Comparison of ENCODE assay signal across 27 cellular contexts in the genomic region with DNA sequence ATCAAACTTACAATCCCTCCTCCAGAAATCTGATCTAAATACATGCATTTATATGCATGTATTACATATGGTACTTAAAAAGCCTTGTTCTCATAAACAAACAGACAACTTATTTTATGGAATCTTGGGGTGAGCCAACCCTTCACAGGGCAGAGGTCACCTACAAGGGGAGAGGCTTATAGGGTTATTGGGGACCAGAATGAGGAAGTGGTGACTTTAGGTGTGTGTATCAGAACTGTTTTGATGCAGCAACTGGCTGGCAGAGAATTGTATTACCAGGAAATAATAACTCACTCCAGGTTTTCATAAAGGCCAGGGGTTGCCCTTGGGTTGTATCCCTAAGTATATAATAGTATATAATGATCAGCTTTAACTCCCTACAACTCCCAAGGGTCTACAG.
DNase-seq lines count a peak whose midpoint lies in the region; ATAC-seq and TF ChIP-seq lines count a peak whose summit lies in the region.
"Had no signal": no experiment of that assay in that cellular context is flagged by ENCODE, and none has a peak within 500 bp of the region (broad histone marks: within the 10 kb centered on the region; RNA-seq: fewer than 3 reads in every experiment).

No MANE protein-coding gene starts in this region.

- no peaks in the 10 kb centered on the region for H3K27me3 ChIP-seq in heart left ventricle
- no peaks in the 10 kb centered on the region for H3K27me3 ChIP-seq in right atrium auricular region
- H3K27me3 ChIP-seq: ascending aorta, ovary, spleen, tibial nerve had no signal

- no peak overlapping the region for H3K4me3 Mint-ChIP-seq in activated T-helper 1 cell treated with anti-CD3 and anti-CD28 coated beads, Interleukin-12 subunit alpha, Interleukin-12 subunit beta, Interleukin-2, Interleukin-4 antibody, amounts not matched to agents 30 ng/mL and 10 ng/mL and 1 ng/mL, durations not matched to agents 14 hours and 24 hours and 36 hours
- H3K4me3 Mint-ChIP-seq: activated naive CD8-positive, alpha-beta T cell treated with anti-CD3 and anti-CD28 coated beads, Interleukin-2, amount 10 ng/mL, durations not matched to agents 7 days and 5 days; central memory CD8-positive, alpha-beta T cell; natural killer cell had no signal

- no peak for TF ChIP-seq CTCF in heart left ventricle (IDR thresholded peaks at IDR 0.05)
- no peak for TF ChIP-seq CTCF in right atrium auricular region (IDR thresholded peaks at IDR 0.05)

- H3K27ac ChIP-seq in heart left ventricle (peak overlapping the region in 8 of 12 donors; percentile 43 to 66 (median 57)), right atrium auricular region (peak overlapping the region; percentile 47 to 60)
- H3K27ac ChIP-seq: lower lobe of right lung, spleen, tibial nerve had no signal

- peaks cover 11% of the 10 kb centered on the region for H3K4me1 Mint-ChIP-seq in activated T-helper 1 cell treated with anti-CD3 and anti-CD28 coated beads, Interleukin-12 subunit alpha, Interleukin-12 subunit beta, Interleukin-2, Interleukin-4 antibody, amounts not matched to agents 30 ng/mL and 10 ng/mL and 1 ng/mL, durations not matched to agents 14 hours and 24 hours and 36 hours (ENCODE audit: low read depth)
- H3K4me1 Mint-ChIP-seq: central memory CD8-positive, alpha-beta T cell had no signal

- H3K9me3 ChIP-seq in heart left ventricle = no peaks in the 10 kb centered on the region
- no peaks in the 10 kb centered on the region for H3K9me3 ChIP-seq in right atrium auricular region
- H3K9me3 ChIP-seq: ascending aorta, lower lobe of right lung, ovary, spleen, tibial nerve had no signal

- H3K27me3 Mint-ChIP-seq in activated T-helper 1 cell treated with anti-CD3 and anti-CD28 coated beads, Interleukin-12 subunit alpha, Interleukin-12 subunit beta, Interleukin-2, Interleukin-4 antibody, amounts not matched to agents 30 ng/mL and 10 ng/mL and 1 ng/mL, durations not matched to agents 14 hours and 24 hours and 36 hours (ENCODE audit: insufficient read depth) = no peaks in the 10 kb centered on the region
- H3K27me3 Mint-ChIP-seq: activated naive CD8-positive, alpha-beta T cell treated with anti-CD3 and anti-CD28 coated beads, Interleukin-2, amount 10 ng/mL, durations not matched to agents 7 days and 5 days; central memory CD8-positive, alpha-beta T cell had no signal

- intact Hi-C loops in heart left ventricle (cut with DNase I) (loop anchor here in 1 of 10 donors (5.0 kb wide), 1 partner anchor 84 kb away; no protein-coding TSS in a partner anchor), left cardiac atrium (cut with DNase I) (no loop called here)
- intact Hi-C loops in activated T-helper 1 cell treated with anti-CD3 and anti-CD28 coated beads, Interleukin-12 subunit alpha, Interleukin-12 subunit beta, Interleukin-2, Interleukin-4 antibody, amounts not matched to agents 30 ng/mL and 10 ng/mL and 1 ng/mL, durations not matched to agents 14 hours and 24 hours and 36 hours (cut with micrococcal nuclease) = no loop called here

- peaks cover 4% of the 10 kb centered on the region for H3K36me3 Mint-ChIP-seq in activated T-helper 1 cell treated with anti-CD3 and anti-CD28 coated beads, Interleukin-12 subunit alpha, Interleukin-12 subunit beta, Interleukin-2, Interleukin-4 antibody, amounts not matched to agents 30 ng/mL and 10 ng/mL and 1 ng/mL, durations not matched to agents 14 hours and 24 hours and 36 hours (ENCODE audit: low read depth)
- H3K36me3 Mint-ChIP-seq: activated naive CD8-positive, alpha-beta T cell treated with anti-CD3 and anti-CD28 coated beads, Interleukin-2, amount 10 ng/mL, durations not matched to agents 7 days and 5 days; natural killer cell had no signal

- no peak for ATAC-seq in heart left ventricle
- no peak for ATAC-seq in left cardiac atrium
- peak; percentile 45 for ATAC-seq in HG02885 (IDR thresholded peaks at IDR 0.05; ENCODE audit: poor library complexity, unreplicated experiment)
- ATAC-seq: lower lobe of right lung, natural killer cell, PC-3 had no signal

- TF ChIP-seq POLR2A in heart left ventricle (IDR thresholded peaks at IDR 0.05) = no peak

- H3K4me3 ChIP-seq in heart left ventricle = no peak overlapping the region
- no peak overlapping the region for H3K4me3 ChIP-seq in right atrium auricular region
- H3K4me3 ChIP-seq: ascending aorta, lower lobe of right lung, ovary, spleen, tibial nerve had no signal

- DNase-seq in heart left ventricle = no peak
- DNase-seq in left cardiac atrium = no peak
- no peak for DNase-seq in right atrium auricular region (ENCODE audit: low spot score)
- DNase-seq in HK-2 (ENCODE audit: unreplicated experiment) = no peak
- DNase-seq in activated T-helper 1 cell treated with anti-CD3 and anti-CD28 coated beads, Interleukin-12 subunit alpha, Interleukin-12 subunit beta, Interleukin-2, Interleukin-4 antibody, amounts not matched to agents 30 ng/mL and 10 ng/mL and 1 ng/mL, durations not matched to agents 14 hours and 24 hours and 36 hours (ENCODE audit: low spot score) = no peak
- DNase-seq in NCI-H1092 (lab: John Stamatoyannopoulos, UW) = no peak
- DNase-seq: activated CD4-positive, alpha-beta T cell treated with anti-CD3 and anti-CD28 coated beads for 4 hours; activated gamma-delta T cell; activated naive CD8-positive, alpha-beta T cell treated with anti-CD3 and anti-CD28 coated beads, Interleukin-2, amount 10 ng/mL, durations not matched to agents 7 days and 5 days; activated T-cell treated with anti-CD3 and anti-CD28 coated beads for 4 hours; C1 segment of cervical spinal cord; COR-L47; dermis blood vessel endothelial cell; DMS79 treated with DMSO at 0.1 percent for 48 hours; IMR-90; lower lobe of right lung; natural killer cell; NCI-H1048; NCI-H1930; ovary; PC-3; retina; spleen had no signal

- H3K4me1 ChIP-seq in heart left ventricle (peaks cover 0 to 76% (median 31%) of the 10 kb centered on the region in 12 donors), right atrium auricular region (peaks cover 0 to 61% of the 10 kb centered on the region in 2 donors)
- H3K4me1 ChIP-seq: lower lobe of right lung, spleen, tibial nerve had no signal

- H3K36me3 ChIP-seq in heart left ventricle (peaks cover 0 to 46% (median 24%) of the 10 kb centered on the region in 9 donors), right atrium auricular region (peaks cover 19% of the 10 kb centered on the region)
- H3K36me3 ChIP-seq: ovary, tibial nerve had no signal

- H3K27ac Mint-ChIP-seq in activated T-helper 1 cell treated with anti-CD3 and anti-CD28 coated beads, Interleukin-12 subunit alpha, Interleukin-12 subunit beta, Interleukin-2, Interleukin-4 antibody, amounts not matched to agents 30 ng/mL and 10 ng/mL and 1 ng/mL, durations not matched to agents 14 hours and 24 hours and 36 hours = no peak overlapping the region
- H3K27ac Mint-ChIP-seq: activated naive CD8-positive, alpha-beta T cell treated with anti-CD3 and anti-CD28 coated beads, Interleukin-2, amount 10 ng/mL, durations not matched to agents 7 days and 5 days; natural killer cell had no signal

- no peaks in the 10 kb centered on the region for H3K9me3 Mint-ChIP-seq in activated T-helper 1 cell treated with anti-CD3 and anti-CD28 coated beads, Interleukin-12 subunit alpha, Interleukin-12 subunit beta, Interleukin-2, Interleukin-4 antibody, amounts not matched to agents 30 ng/mL and 10 ng/mL and 1 ng/mL, durations not matched to agents 14 hours and 24 hours and 36 hours
- H3K9me3 Mint-ChIP-seq: activated naive CD8-positive, alpha-beta T cell treated with anti-CD3 and anti-CD28 coated beads, Interleukin-2, amount 10 ng/mL, durations not matched to agents 7 days and 5 days; central memory CD8-positive, alpha-beta T cell; natural killer cell had no signal
